Comparison of ENCODE assay signal across 17 cellular contexts in the genomic region with DNA sequence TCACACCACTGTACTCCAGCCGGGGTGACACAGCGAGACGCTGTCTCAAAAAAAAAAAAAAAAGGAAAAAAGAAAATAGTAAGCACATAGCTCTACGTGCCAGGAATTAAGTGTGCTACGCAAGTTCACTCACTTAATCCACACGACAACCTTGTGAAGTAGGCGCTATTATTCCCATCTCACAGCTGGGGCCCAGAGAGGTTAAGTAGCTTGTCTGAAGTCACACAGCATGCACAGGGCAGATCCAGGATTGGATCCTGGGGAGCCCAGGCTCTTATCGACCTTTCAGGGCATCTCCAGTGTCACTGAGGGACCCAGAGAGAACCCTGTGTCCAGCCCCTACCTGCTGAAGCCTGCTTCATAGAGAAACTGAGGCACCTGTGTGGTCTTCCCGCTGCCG. TPM values are rescaled to one million over a fixed set of nuclear protein-coding genes. Genes with fewer than 3 reads are reported as not detected.
DNase-seq lines count a peak whose midpoint lies in the region; ATAC-seq, FAIRE-seq and TF ChIP-seq lines count a peak whose summit lies in the region.
"Had no signal": no experiment of that assay in that cellular context is flagged by ENCODE, and none has a peak within 500 bp of the region (broad histone marks: within the 10 kb centered on the region; RNA-seq: fewer than 3 reads in every experiment).

No MANE protein-coding gene starts in this region.

- H3K4me2 ChIP-seq in HepG2 (ENCODE audit: low read depth, low read length), result no peak overlapping the region
- no peak overlapping the region for H3K4me2 ChIP-seq in K562 (ENCODE audit: insufficient read depth, low read length)

- H3K36me3 ChIP-seq in HepG2 (replicated peaks in 1 of 2; ENCODE audit: control insufficient read depth in 1 of 2, insufficient read depth in 2 of 2, low read length in 2 of 2), result peaks cover 34 to 64% of the 10 kb centered on the region in 2 experiments
- peaks cover 0 to 45% (median 21%) of the 10 kb centered on the region in 4 donors for H3K36me3 ChIP-seq in right lobe of liver
- H3K36me3 ChIP-seq in K562 (ENCODE audit: control insufficient read depth, insufficient read depth, low read length), result peaks cover 77% of the 10 kb centered on the region

- H3K36me3 Mint-ChIP-seq in progenitor cell of endocrine pancreas (ENCODE audit: insufficient read depth), result peaks cover 8% of the 10 kb centered on the region

- TF ChIP-seq POLR2A in HepG2 (IDR thresholded peaks at IDR 0.05; ENCODE audit: insufficient read depth in 1 of 2, low read depth in 2 of 2, low read length in 2 of 2) (no peak), right lobe of liver (IDR thresholded peaks at IDR 0.05) (no peak), K562 (conservative IDR thresholded peaks at IDR 0.05) (no peak)

- H3K4me3 ChIP-seq in HepG2 (replicated peaks in 1 of 3; ENCODE audit: insufficient read depth in 1 of 3, low read depth in 2 of 3, low read length in 3 of 3) (no peak overlapping the region), right lobe of liver (no peak overlapping the region), K562 (no peak overlapping the region)
- H3K4me3 ChIP-seq: GM12878, GM23248 had no signal

- WGBS in HepG2 (ENCODE audit: low lambda C conversion rate), result 95% methylated on average over 10 of the region's 10 CpGs
- 94% methylated on average over 5 of the region's 10 CpGs for WGBS in right lobe of liver (ENCODE audit: insufficient coverage, low coverage, low lambda C conversion rate, missing lambda C conversion rate)
- 95% methylated on average over 8 of the region's 10 CpGs for WGBS in K562 (ENCODE audit: insufficient coverage, low coverage, missing lambda C conversion rate)

- BruUV-seq in HepG2 (replicated peaks; lab: Mats Ljungman, UMichigan) (no TSS peak), K562 (replicated peaks; lab: Mats Ljungman, UMichigan) (no TSS peak)

- no peaks in the 10 kb centered on the region for H3K79me2 ChIP-seq in HepG2 (ENCODE audit: insufficient read depth, low read length)
- no peaks in the 10 kb centered on the region for H3K79me2 ChIP-seq in K562 (ENCODE audit: control insufficient read depth, insufficient read depth, low read length)

- H3K27ac Mint-ChIP-seq in progenitor cell of endocrine pancreas, result peak overlapping the region; percentile 76

- H3K4me3 Mint-ChIP-seq in progenitor cell of endocrine pancreas (ENCODE audit: low read depth), result no peak overlapping the region
- H3K4me3 Mint-ChIP-seq: CD4-positive, alpha-beta memory T cell had no signal

- TF ChIP-seq CTCF in HepG2 (CRISPR knock-in tag; IDR thresholded peaks at IDR 0.05) (no peak), right lobe of liver (IDR thresholded peaks at IDR 0.05) (no peak), K562 (IDR thresholded peaks at IDR 0.05 in 2 of 3, conservative IDR thresholded peaks at IDR 0.05 in 1 of 3; ENCODE audit: insufficient read depth in 2 of 3, low read depth in 1 of 3, low read length in 3 of 3) (no peak), progenitor cell of endocrine pancreas (IDR thresholded peaks at IDR 0.05; ENCODE audit: unreplicated experiment) (no peak)

- no peaks in the 10 kb centered on the region for H3K9me1 ChIP-seq in K562 (ENCODE audit: control insufficient read depth, insufficient read depth, low read length)

- TF ChIP-seq EP300 in HepG2 (IDR thresholded peaks at IDR 0.05; ENCODE audit: low read depth in 2 of 2, low read length in 2 of 2), result no peak
- no peak for TF ChIP-seq EP300 in HepG2 (CRISPR knock-in tag; IDR thresholded peaks at IDR 0.05; ENCODE audit: borderline replicate concordance)
- TF ChIP-seq EP300 in K562 (IDR thresholded peaks at IDR 0.05; ENCODE audit: low read length), result no peak

- CTCF ChIA-PET in HepG2 (lab: Yijun Ruan, JAX; ENCODE audit: low intra/inter-chr PET ratio, low total read pairs) (no interaction called here), K562 (lab: Yijun Ruan, JAX; ENCODE audit: low intra/inter-chr PET ratio) (no interaction called here)

- intact Hi-C loops in HepG2 (cut with micrococcal nuclease; ENCODE audit: unreplicated experiment), result no loop called here
- intact Hi-C loops in right lobe of liver (cut with DNase I), result no loop called here
- intact Hi-C loops in K562 (cut with micrococcal nuclease), result no loop called here

- FAIRE-seq in HepG2 (lab: Jason Lieb, UNC), result no peak
- no peak for FAIRE-seq in K562 (lab: Jason Lieb, UNC)
- FAIRE-seq: GM12878, GM18507, H54, HTR-8/SVneo had no signal

- ATAC-seq in HepG2 (no peak), right lobe of liver (no peak), K562 (no peak), HG03095 (IDR thresholded peaks at IDR 0.05; ENCODE audit: unreplicated experiment) (no peak)
- ATAC-seq: GM12878, HCT116 had no signal

- no peak overlapping the region for H2AFZ ChIP-seq in HepG2 (ENCODE audit: low read length)
- no peak overlapping the region for H2AFZ ChIP-seq in K562 (ENCODE audit: low read depth, low read length)
- H2AFZ ChIP-seq: GM23248 had no signal

- H3K9me3 ChIP-seq in HepG2 (ENCODE audit: low read length) (no peaks in the 10 kb centered on the region), right lobe of liver (no peaks in the 10 kb centered on the region), K562 (replicated peaks; ENCODE audit: control insufficient read depth, insufficient read depth, low read depth, low read length) (no peaks in the 10 kb centered on the region)
- H3K9me3 ChIP-seq: BE2C had no signal

- POLR2A ChIA-PET in HepG2 (lab: Yijun Ruan, JAX) (interaction anchor here (0.7 kb wide), 1 partner anchor 15 kb away, joined by 3 read pairs; no protein-coding TSS in a partner anchor), K562 (lab: Yijun Ruan, JAX) (no interaction called here)

- H4K20me1 ChIP-seq in HepG2 (ENCODE audit: insufficient read depth, low read length) (no peaks in the 10 kb centered on the region), K562 (replicated peaks; ENCODE audit: control insufficient read depth, insufficient read depth, low read length) (peaks cover 5% of the 10 kb centered on the region; the same call in 1 of the 2 replicates)

- H3K27me3 ChIP-seq in HepG2 (ENCODE audit: control insufficient read depth in 1 of 2, insufficient read depth in 2 of 2, low read length in 2 of 2), result no peaks in the 10 kb centered on the region
- no peaks in the 10 kb centered on the region for H3K27me3 ChIP-seq in right lobe of liver
- no peaks in the 10 kb centered on the region for H3K27me3 ChIP-seq in K562 (ENCODE audit: control insufficient read depth in 2 of 2, insufficient read depth in 2 of 2, low read length in 2 of 2)
- H3K27me3 ChIP-seq: BE2C had no signal

- H3K4me1 Mint-ChIP-seq in progenitor cell of endocrine pancreas (ENCODE audit: low read depth), result no peaks in the 10 kb centered on the region

- no peaks in the 10 kb centered on the region for H3K4me1 ChIP-seq in HepG2 (ENCODE audit: insufficient read depth, low read length)
- no peaks in the 10 kb centered on the region for H3K4me1 ChIP-seq in right lobe of liver
- peaks cover 0 to 6% of the 10 kb centered on the region in 2 experiments; a peak in 1 of 5 replicates for H3K4me1 ChIP-seq in K562 (replicated peaks in 1 of 2; ENCODE audit: control insufficient read depth in 2 of 2, insufficient read depth in 2 of 2, low read length in 2 of 2)
- H3K4me1 ChIP-seq: BE2C had no signal

- H3K9me3 Mint-ChIP-seq in progenitor cell of endocrine pancreas (ENCODE audit: low read depth), result no peaks in the 10 kb centered on the region
- H3K9me3 Mint-ChIP-seq: CD4-positive, alpha-beta memory T cell had no signal

- TF ChIP-seq RAD21 in HepG2 (CRISPR knock-in tag; IDR thresholded peaks at IDR 0.05), result no peak
- TF ChIP-seq RAD21 in K562 (CRISPR knock-in tag; conservative IDR thresholded peaks at IDR 0.05 in 1 of 2, IDR thresholded peaks at IDR 0.05 in 1 of 2), result no peak

- H3K27me3 Mint-ChIP-seq in progenitor cell of endocrine pancreas, result no peaks in the 10 kb centered on the region
- H3K27me3 Mint-ChIP-seq: CD4-positive, alpha-beta memory T cell had no signal

- H3K9ac ChIP-seq in HepG2 (ENCODE audit: insufficient read depth, low read depth, low read length) (no peak overlapping the region), K562 (ENCODE audit: insufficient read depth in 1 of 2, low read depth in 2 of 2, low read length in 2 of 2) (no peak overlapping the region)
- H3K9ac ChIP-seq: GM23248 had no signal

- DNase-seq in HepG2 (ENCODE audit: low spot score) (no peak), right lobe of liver (no peak), K562 (ENCODE audit: extremely low read depth in 1 of 4, low spot score in 3 of 4) (no peak), progenitor cell of endocrine pancreas (ENCODE audit: low spot score, unreplicated experiment) (no peak), NAMALWA (ENCODE audit: low spot score) (no peak), HPDE6-E6E7 (ENCODE audit: extremely low spot score) (no peak)
- DNase-seq: BE2C; CD4-positive, alpha-beta memory T cell; DMS79 had no signal

- in situ Hi-C loops in HepG2 (cut with HindIII; ENCODE audit: extremely low pct_ligation_motif_present, low pct_unique_long_range_greater_than_20kb) (no loop called here), K562 (cut with MboI) (no loop called here)

- H3K27ac ChIP-seq in HepG2 (ENCODE audit: extremely low read length, insufficient read depth, low read length), result no peak overlapping the region
- H3K27ac ChIP-seq in right lobe of liver, result no peak overlapping the region
- H3K27ac ChIP-seq in K562 (ENCODE audit: extremely low read depth, low read depth, low read length), result no peak overlapping the region
- H3K27ac ChIP-seq: C4-2B, GM23248 had no signal

RNA-seq across cellular contexts. Expression of a gene that starts 11.9 kb away (rescaled TPM):
- total RNA-seq in HepG2 (2016; rRNA removed; fragmentation: Illumina TruSeq; extraction: Trizol) (19.4 and 20.9 TPM in 2 replicates), right lobe of liver (1 to 10 TPM; 5.2 to 8.7 (median 7.1) TPM), K562 (2014; rRNA removed) (35.0 and 42.2 TPM in 2 replicates), K562 (2014; rRNA removed; fragmentation: Illumina TruSeq; extraction: Trizol) (8.4 and 9.7 TPM in 2 replicates), K562 (2015; rRNA removed; fragmentation: Illumina TruSeq; extraction: Trizol) (22.7 and 25.4 TPM in 2 replicates), K562 (2021) (44.8 and 49.5 TPM in 2 replicates), progenitor cell of endocrine pancreas (21.2 and 22.1 TPM in 2 replicates)
- 3.8 and 4.4 TPM in 2 replicates for total RNA-seq in HepG2 (2016; cell fraction: cytosol; rRNA removed; fragmentation: Illumina TruSeq; extraction: Trizol; ENCODE audit: low read depth)
- 14.2 and 21.8 TPM in 2 replicates for total RNA-seq in HepG2 (2016; cell fraction: insoluble cytoplasmic fraction; rRNA removed; fragmentation: Illumina TruSeq; extraction: Trizol)
- total RNA-seq in HepG2 (2016; cell fraction: membrane; rRNA removed; fragmentation: Illumina TruSeq; extraction: Trizol), result 8.0 TPM in 2 replicates
- 18.7 and 19.6 TPM in 2 replicates for total RNA-seq in HepG2 (2016; cell fraction: nucleus; rRNA removed; fragmentation: Illumina TruSeq; extraction: Trizol)
- polyA plus RNA-seq in HepG2 (2011; rRNA removed) (6.0 and 7.6 TPM in 2 replicates), K562 (2011; rRNA removed) (6.7 and 12.1 TPM in 2 replicates), K562 (2014; fragmentation: Illumina TruSeq; extraction: Trizol) (17.5 and 24.1 TPM in 2 replicates), K562 (2014; fragmentation: Nextera tagmentation; extraction: Ambion mirVana) (under 1 TPM; 0.14 to 0.27 TPM), K562 (2014; rRNA removed) (24.8 and 25.6 TPM in 2 replicates)
- polyA plus RNA-seq in HepG2 (2011; cell fraction: cytosol; rRNA removed), result 3.9 and 5.3 TPM in 2 replicates
- 26.9 and 32.7 TPM in 2 replicates for polyA plus RNA-seq in HepG2 (2011; cell fraction: nucleus; rRNA removed)
- 7.8 and 12.7 TPM in 2 replicates for polyA plus RNA-seq in HepG2 (2012)
- polyA plus RNA-seq in HepG2 (2016; cell fraction: cytosol; fragmentation: Illumina TruSeq; extraction: Trizol; ENCODE audit: low read depth), result 1.3 TPM in 2 replicates
- 13.2 and 17.5 TPM in 2 replicates for polyA plus RNA-seq in HepG2 (2016; cell fraction: insoluble cytoplasmic fraction; fragmentation: Illumina TruSeq; extraction: Trizol; ENCODE audit: low read depth)
- polyA plus RNA-seq in HepG2 (2016; cell fraction: membrane; fragmentation: Illumina TruSeq; extraction: Trizol; ENCODE audit: low read depth), result 2.9 and 3.7 TPM in 2 replicates
- 36.0 and 38.0 TPM in 2 replicates for polyA plus RNA-seq in HepG2 (2016; cell fraction: nucleus; fragmentation: Illumina TruSeq; extraction: Trizol; ENCODE audit: insufficient read depth, low read depth)
- polyA minus RNA-seq in HepG2 (2011; rRNA and poly(A)+ RNA removed; ENCODE audit: low replicate concordance), result 23.1 and 33.6 TPM in 2 replicates
- 9.8 and 11.1 TPM in 2 replicates for polyA minus RNA-seq in HepG2 (2011; cell fraction: cytosol; rRNA and poly(A)+ RNA removed)
- polyA minus RNA-seq in HepG2 (2011; cell fraction: nucleus; rRNA and poly(A)+ RNA removed), result 11.6 and 13.4 TPM in 2 replicates
- 29.1 and 94.8 TPM in 2 replicates for total RNA-seq in K562 (2011; cell fraction: chromatin; rRNA removed; ENCODE audit: low replicate concordance)
- total RNA-seq in K562 (2011; cell fraction: nucleolus; rRNA removed), result 57.7 and 61.7 TPM in 2 replicates
- total RNA-seq in K562 (2011; cell fraction: nucleoplasm; rRNA removed), result 33.2 and 35.2 TPM in 2 replicates
- polyA plus RNA-seq in K562 (2011; cell fraction: cytosol; rRNA removed), result 6.0 and 11.4 TPM in 2 replicates
- polyA plus RNA-seq in K562 (2011; cell fraction: nucleus; rRNA removed), result 37.1 and 57.1 TPM in 2 replicates
- 14.6 and 26.3 TPM in 2 replicates for polyA plus RNA-seq in K562 (2012)
- polyA minus RNA-seq in K562 (2011; rRNA and poly(A)+ RNA removed), result 9.7 and 11.1 TPM in 2 replicates
- polyA minus RNA-seq in K562 (2011; cell fraction: cytosol; rRNA and poly(A)+ RNA removed), result 15.8 and 19.0 TPM in 2 replicates
- polyA minus RNA-seq in K562 (2011; cell fraction: nucleus; rRNA and poly(A)+ RNA removed), result 18.3 and 22.2 TPM in 2 replicates

RNA-seq across cellular contexts. Expression of a gene that starts 16.4 kb away (rescaled TPM):
- 17.6 and 21.1 TPM in 2 replicates for total RNA-seq in HepG2 (2016; rRNA removed; fragmentation: Illumina TruSeq; extraction: Trizol)
- 5.0 and 5.2 TPM in 2 replicates for total RNA-seq in HepG2 (2016; cell fraction: cytosol; rRNA removed; fragmentation: Illumina TruSeq; extraction: Trizol; ENCODE audit: low read depth)
- total RNA-seq in HepG2 (2016; cell fraction: insoluble cytoplasmic fraction; rRNA removed; fragmentation: Illumina TruSeq; extraction: Trizol), result 16.5 and 21.3 TPM in 2 replicates
- 14.9 and 15.7 TPM in 2 replicates for total RNA-seq in HepG2 (2016; cell fraction: membrane; rRNA removed; fragmentation: Illumina TruSeq; extraction: Trizol)
- 15.9 and 20.4 TPM in 2 replicates for total RNA-seq in HepG2 (2016; cell fraction: nucleus; rRNA removed; fragmentation: Illumina TruSeq; extraction: Trizol)
- 6.4 and 7.5 TPM in 2 replicates for polyA plus RNA-seq in HepG2 (2011; rRNA removed)
- 6.3 and 6.6 TPM in 2 replicates for polyA plus RNA-seq in HepG2 (2011; cell fraction: cytosol; rRNA removed)
- 2.9 and 3.0 TPM in 2 replicates for polyA plus RNA-seq in HepG2 (2011; cell fraction: nucleus; rRNA removed)
- 6.1 and 7.2 TPM in 2 replicates for polyA plus RNA-seq in HepG2 (2012)
- 4.9 and 5.3 TPM in 2 replicates for polyA plus RNA-seq in HepG2 (2016; cell fraction: cytosol; fragmentation: Illumina TruSeq; extraction: Trizol; ENCODE audit: low read depth)
- 13.2 and 14.3 TPM in 2 replicates for polyA plus RNA-seq in HepG2 (2016; cell fraction: insoluble cytoplasmic fraction; fragmentation: Illumina TruSeq; extraction: Trizol; ENCODE audit: low read depth)
- 9.2 TPM in 2 replicates for polyA plus RNA-seq in HepG2 (2016; cell fraction: membrane; fragmentation: Illumina TruSeq; extraction: Trizol; ENCODE audit: low read depth)
- polyA plus RNA-seq in HepG2 (2016; cell fraction: nucleus; fragmentation: Illumina TruSeq; extraction: Trizol; ENCODE audit: insufficient read depth, low read depth), result 20.9 and 21.2 TPM in 2 replicates
- polyA minus RNA-seq in HepG2 (2011; rRNA and poly(A)+ RNA removed; ENCODE audit: low replicate concordance), result 14.9 and 34.8 TPM in 2 replicates
- polyA minus RNA-seq in HepG2 (2011; cell fraction: cytosol; rRNA and poly(A)+ RNA removed), result 10.7 and 11.1 TPM in 2 replicates
- polyA minus RNA-seq in HepG2 (2011; cell fraction: nucleus; rRNA and poly(A)+ RNA removed), result 5.8 and 6.5 TPM in 2 replicates
- total RNA-seq in right lobe of liver, result 10 to 100 TPM in 2 of 6 experiments, 1 to 10 TPM in 4; 4.7 to 11.4 (median 6.7) TPM
- total RNA-seq in K562 (2011; cell fraction: chromatin; rRNA removed; ENCODE audit: low replicate concordance), result 16.2 and 18.6 TPM in 2 replicates
- 17.1 and 17.2 TPM in 2 replicates for total RNA-seq in K562 (2011; cell fraction: nucleolus; rRNA removed)
- 29.4 and 43.7 TPM in 2 replicates for total RNA-seq in K562 (2011; cell fraction: nucleoplasm; rRNA removed)
- 15.8 and 18.9 TPM in 2 replicates for total RNA-seq in K562 (2014; rRNA removed)
- total RNA-seq in K562 (2014; rRNA removed; fragmentation: Illumina TruSeq; extraction: Trizol), result 24.2 and 24.7 TPM in 2 replicates
- total RNA-seq in K562 (2015; rRNA removed; fragmentation: Illumina TruSeq; extraction: Trizol), result 24.4 and 25.0 TPM in 2 replicates
- total RNA-seq in K562 (2021), result 24.6 TPM in 2 replicates
- polyA plus RNA-seq in K562 (2011; rRNA removed), result 13.5 and 15.2 TPM in 2 replicates
- 11.4 and 14.8 TPM in 2 replicates for polyA plus RNA-seq in K562 (2011; cell fraction: cytosol; rRNA removed)
- 3.4 and 3.6 TPM in 2 replicates for polyA plus RNA-seq in K562 (2011; cell fraction: nucleus; rRNA removed)
- 7.6 and 12.1 TPM in 2 replicates for polyA plus RNA-seq in K562 (2012)
- 18.8 and 21.2 TPM in 2 replicates for polyA plus RNA-seq in K562 (2014; fragmentation: Illumina TruSeq; extraction: Trizol)
- polyA plus RNA-seq in K562 (2014; fragmentation: Nextera tagmentation; extraction: Ambion mirVana), result 10 to 100 TPM; 12.3 to 16.6 TPM
- polyA plus RNA-seq in K562 (2014; rRNA removed), result 12.9 and 16.2 TPM in 2 replicates
- polyA minus RNA-seq in K562 (2011; rRNA and poly(A)+ RNA removed), result 25.7 and 28.6 TPM in 2 replicates
- polyA minus RNA-seq in K562 (2011; cell fraction: cytosol; rRNA and poly(A)+ RNA removed), result 17.7 and 21.7 TPM in 2 replicates
- 2.2 and 4.0 TPM in 2 replicates for polyA minus RNA-seq in K562 (2011; cell fraction: nucleus; rRNA and poly(A)+ RNA removed)
- total RNA-seq in progenitor cell of endocrine pancreas, result 11.1 and 12.0 TPM in 2 replicates
